Comparison of ENCODE assay signal across 23 cellular contexts in the genomic region with DNA sequence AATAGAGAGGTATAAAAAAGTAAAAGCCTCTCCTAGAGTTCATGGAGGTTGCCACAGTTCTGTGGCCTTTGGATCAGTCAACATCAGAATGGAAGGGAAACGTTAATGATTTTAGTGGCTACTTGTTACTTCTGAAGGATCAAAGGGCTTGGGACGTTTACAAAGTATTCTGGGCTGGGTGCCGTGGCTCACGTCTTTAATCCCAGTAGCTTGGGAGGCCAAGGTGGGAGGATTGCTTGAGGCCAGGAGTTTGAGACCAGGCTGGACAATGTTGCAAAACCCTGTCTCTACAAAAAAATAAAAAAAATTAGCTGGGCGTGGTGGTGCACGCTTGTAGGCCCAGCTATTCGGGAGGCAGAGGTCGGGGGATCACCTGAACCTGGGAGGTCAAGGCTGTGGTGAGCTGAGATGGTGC.
"Had no signal": no experiment of that assay in that cellular context is flagged by ENCODE, and none has a peak within 500 bp of the region (broad histone marks: within the 10 kb centered on the region; RNA-seq: fewer than 3 reads in every experiment).

No MANE protein-coding gene starts in this region.

- H3K27me3 ChIP-seq: right atrium auricular region, tibial artery, uterus had no signal

- H3K9me3 Mint-ChIP-seq: activated B cell treated with CpG ODN at 0.5 μM for 24 hours; activated naive CD4-positive, alpha-beta T cell treated with anti-CD3 and anti-CD28 coated beads, Interleukin-2, amount 50 U/mL, for 24 hours; stimulated activated naive B cell treated with anti-CD40 and anti-IgM and Interleukin-4, amounts not matched to agents 10 μg/mL and 1 μg/mL and 100 μg/mL, for 72 hours; T-helper 2 cell treated with Interferon-gamma antibody and Interleukin-4, amounts not matched to agents 5 μg/mL and 100 μg/mL, for 36 hours had no signal

- ATAC-seq: left cardiac atrium; stimulated activated naive B cell treated with anti-CD40 and anti-IgM and Interleukin-4, amounts not matched to agents 10 μg/mL and 1 μg/mL and 100 μg/mL, for 72 hours had no signal

- H3K4me3 Mint-ChIP-seq: activated B cell treated with CpG ODN at 0.5 μM for 24 hours; activated naive CD4-positive, alpha-beta T cell treated with anti-CD3 and anti-CD28 coated beads, Interleukin-2, amount 50 U/mL, for 24 hours; endodermal cell; mesothelial cell of epicardium; nephron progenitor cell; stimulated activated naive B cell treated with anti-CD40 and anti-IgM and Interleukin-4, amounts not matched to agents 10 μg/mL and 1 μg/mL and 100 μg/mL, for 72 hours; T-helper 2 cell treated with Interferon-gamma antibody and Interleukin-4, amounts not matched to agents 5 μg/mL and 100 μg/mL, for 36 hours had no signal

- H3K4me3 ChIP-seq: prostate gland, right atrium auricular region, tibial artery, uterus had no signal

- DNase-seq: activated B cell treated with CpG ODN at 0.5 μM for 24 hours; activated CD4-positive, alpha-beta T cell treated with anti-CD3 and anti-CD28 coated beads for 48 hours; activated CD8-positive, alpha-beta memory T cell treated with anti-CD3 and anti-CD28 coated beads for 24 hours; activated CD8-positive, alpha-beta memory T cell treated with anti-CD3 and anti-CD28 coated beads, Interleukin-2, amount 50 U/mL, for 48 hours; activated effector memory CD4-positive, alpha-beta T cell treated with anti-CD3 and anti-CD28 coated beads, Interleukin-2, amount 50 U/mL, for 16 hours; activated T-cell treated with anti-CD3 and anti-CD28 coated beads, Interleukin-2, amount 50 U/mL, for 48 hours; dermis blood vessel endothelial cell; endodermal cell; foreskin fibroblast; hippocampal formation; left cardiac atrium; nephron progenitor cell; occipital lobe; SK-N-SH; stimulated activated CD4-positive, alpha-beta T cell treated with anti-CD3 and anti-CD28 coated beads, Interleukin-4, amount 100 ng/mL, for 4 hours; stimulated activated naive B cell treated with anti-CD40 and anti-IgM and Interleukin-4, amounts not matched to agents 10 μg/mL and 1 μg/mL and 100 μg/mL, for 72 hours; tibial artery; uterus had no signal

- H3K27ac Mint-ChIP-seq: activated B cell treated with CpG ODN at 0.5 μM for 24 hours; activated naive CD4-positive, alpha-beta T cell treated with anti-CD3 and anti-CD28 coated beads, Interleukin-2, amount 50 U/mL, for 24 hours; endodermal cell; nephron progenitor cell; stimulated activated naive B cell treated with anti-CD40 and anti-IgM and Interleukin-4, amounts not matched to agents 10 μg/mL and 1 μg/mL and 100 μg/mL, for 72 hours had no signal

- H3K27me3 Mint-ChIP-seq: activated B cell treated with CpG ODN at 0.5 μM for 24 hours; activated naive CD4-positive, alpha-beta T cell treated with anti-CD3 and anti-CD28 coated beads, Interleukin-2, amount 50 U/mL, for 24 hours; stimulated activated naive B cell treated with anti-CD40 and anti-IgM and Interleukin-4, amounts not matched to agents 10 μg/mL and 1 μg/mL and 100 μg/mL, for 72 hours had no signal

- H3K4me1 Mint-ChIP-seq: activated B cell treated with CpG ODN at 0.5 μM for 24 hours had no signal

- H3K36me3 ChIP-seq: prostate gland, right atrium auricular region, tibial artery, uterus had no signal

- H3K4me1 ChIP-seq: prostate gland had no signal

- H3K27ac ChIP-seq: prostate gland, tibial artery had no signal

- H3K36me3 Mint-ChIP-seq: stimulated activated naive B cell treated with anti-CD40 and anti-IgM and Interleukin-4, amounts not matched to agents 10 μg/mL and 1 μg/mL and 100 μg/mL, for 72 hours had no signal

- H3K9me3 ChIP-seq: prostate gland, right atrium auricular region, SK-N-SH, tibial artery, uterus had no signal
